ENCODE assay signal across 1 cellular context in the genomic region with DNA sequence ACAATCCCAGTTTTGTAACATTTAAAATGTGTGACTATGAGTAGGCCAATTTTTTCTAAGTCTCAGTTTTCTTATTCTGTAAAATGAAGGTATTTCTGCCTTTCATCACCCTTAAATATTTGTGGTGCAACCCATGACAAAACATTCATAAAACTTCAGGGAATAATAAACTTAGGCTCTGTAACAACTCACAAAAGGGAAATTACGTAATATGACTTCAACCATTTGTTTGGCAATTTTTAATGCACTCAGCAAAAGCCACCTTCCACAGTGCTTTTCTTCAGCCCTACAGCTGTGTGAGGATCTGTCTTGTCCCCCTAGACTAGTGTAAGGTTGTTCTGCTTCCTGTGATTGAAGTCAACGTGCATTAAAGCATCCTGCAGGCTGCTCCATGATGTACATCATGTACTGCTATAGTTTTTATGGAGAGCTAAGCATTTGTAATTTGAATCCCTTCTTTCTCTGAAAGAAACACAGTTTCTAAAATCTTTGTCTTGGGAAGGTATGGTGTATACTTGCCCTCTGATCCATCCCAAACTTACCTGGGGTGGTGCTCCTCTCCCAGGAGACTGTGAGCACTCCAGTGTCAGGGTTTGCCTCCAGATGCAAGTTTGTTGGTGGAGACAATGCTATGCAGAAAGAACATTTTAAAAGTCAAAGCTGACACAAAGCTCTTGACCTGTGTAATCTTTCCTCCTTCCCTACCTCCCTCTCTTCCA.
TF ChIP-seq lines count a peak whose summit lies in the region.

No MANE protein-coding gene starts in this region.

TF ChIP-seq in K562, 482 proteins besides CTCF, POLR2A, EP300 and RAD21:
- TF ChIP-seq CEBPB (tag; IDR thresholded peaks at IDR 0.05) (peak; percentile 34; the same call in 1 of the 2 replicates), HDAC1 (IDR thresholded peaks at IDR 0.05) (no peak), CEBPG (CRISPR knock-in tag; IDR thresholded peaks at IDR 0.05) (no peak), CEBPG (tag; conservative IDR thresholded peaks at IDR 0.05 in 1 of 2, IDR thresholded peaks at IDR 0.05 in 1 of 2) (peak in 1 of 2 experiments; percentile 39; a peak in 1 of 4 replicates)
